In the genomic region with DNA sequence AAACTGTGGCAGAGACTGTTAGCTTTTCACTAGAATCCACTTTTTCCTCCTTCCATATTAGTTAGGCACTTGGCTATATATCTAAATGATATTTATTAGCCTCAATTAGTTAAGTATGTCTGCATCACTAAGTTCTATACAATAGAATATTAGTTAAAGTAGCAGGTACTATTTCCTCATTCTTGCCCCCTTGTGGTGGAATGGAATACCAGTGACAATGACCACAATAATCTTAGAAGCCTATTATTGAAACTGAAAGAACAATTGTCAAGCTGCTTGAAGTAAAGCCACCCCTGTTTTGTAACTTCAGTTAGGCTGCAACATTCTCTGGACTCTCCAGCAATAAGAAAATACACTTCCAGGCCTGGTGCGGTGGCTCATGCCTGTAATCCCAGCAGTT, we compare ENCODE assay signal across 8 cellular contexts.
DNase-seq lines count a peak whose midpoint lies in the region; ATAC-seq and TF ChIP-seq lines count a peak whose summit lies in the region.

No MANE protein-coding gene starts in this region.

- H3K9me3 ChIP-seq in Peyer's patch: no peaks in the 10 kb centered on the region

- H3K27ac ChIP-seq in Peyer's patch: no peak overlapping the region

- peak; percentile 95 for ATAC-seq in GM18873 (IDR thresholded peaks at IDR 0.05; ENCODE audit: low FRiP score, unreplicated experiment)
- ATAC-seq in HG02981 (IDR thresholded peaks at IDR 0.05; ENCODE audit: unreplicated experiment): peak; percentile 99

- TF ChIP-seq POLR2A in Peyer's patch (IDR thresholded peaks at IDR 0.05): no peak

- H3K27me3 ChIP-seq in Peyer's patch: no peaks in the 10 kb centered on the region
- H3K27me3 ChIP-seq in kidney epithelial cell (ENCODE audit: control insufficient read depth, insufficient read depth, low read length): no peaks in the 10 kb centered on the region

- TF ChIP-seq CTCF in Peyer's patch (IDR thresholded peaks at IDR 0.05) (peak in 5 of 6 experiments; percentile 7 to 39 (median 35)), kidney epithelial cell (IDR thresholded peaks at IDR 0.05; ENCODE audit: insufficient read depth, low read length, poor library complexity, severe bottlenecking) (peak; percentile 38)

- H3K36me3 ChIP-seq in Peyer's patch (no peaks in the 10 kb centered on the region), kidney epithelial cell (ENCODE audit: control insufficient read depth, insufficient read depth, low read length) (no peaks in the 10 kb centered on the region)

- no peaks in the 10 kb centered on the region for H3K4me1 ChIP-seq in Peyer's patch

- peak; percentile 9 for DNase-seq in CD1c-positive myeloid dendritic cell (ENCODE audit: extremely low spot score)
- no peak for DNase-seq in Peyer's patch
- no peak for DNase-seq in kidney epithelial cell (ENCODE audit: low read depth)
- no peak for DNase-seq in NCI-H187 (lab: John Stamatoyannopoulos, UW)
- no peak for DNase-seq in pons (ENCODE audit: low spot score)
- no peak for DNase-seq in AG08396 (ENCODE audit: low spot score)

- H3K4me3 ChIP-seq in Peyer's patch: no peak overlapping the region
- H3K4me3 ChIP-seq in kidney epithelial cell (ENCODE audit: low read depth, low read length): no peak overlapping the region
